Comparison of ENCODE assay signal across 1 cellular context in genomic region chr16:1331712-1332617, GRCh38.
TF ChIP-seq lines count a peak whose summit lies in the region.

No MANE protein-coding gene starts in this region.

TF ChIP-seq in SK-N-SH treated with all-trans-retinoic acid at 6 μM for 48 hours, 23 proteins besides CTCF, POLR2A, EP300 and RAD21 (continued from another document):
- no peak for TF ChIP-seq CSRNP3 (CRISPR knock-in tag; IDR thresholded peaks at IDR 0.05)
- no peak for TF ChIP-seq BACH2 (CRISPR knock-in tag; IDR thresholded peaks at IDR 0.05; ENCODE audit: borderline replicate concordance)
- TF ChIP-seq POU6F1 (CRISPR knock-in tag; IDR thresholded peaks at IDR 0.05; ENCODE audit: borderline replicate concordance, low read depth), result no peak
- no peak for TF ChIP-seq PATZ1 (CRISPR knock-in tag; IDR thresholded peaks at IDR 0.05; ENCODE audit: borderline replicate concordance)
